In genomic region chr22:32339190-32340012, GRCh38 we compare ENCODE assay signal across 21 cellular contexts. TPM values are rescaled to one million over a fixed set of nuclear protein-coding genes. Genes with fewer than 3 reads are reported as not detected.
DNase-seq lines count a peak whose midpoint lies in the region; ATAC-seq and TF ChIP-seq lines count a peak whose summit lies in the region.
"Had no signal": no experiment of that assay in that cellular context is flagged by ENCODE, and none has a peak within 500 bp of the region (broad histone marks: within the 10 kb centered on the region; RNA-seq: fewer than 3 reads in every experiment).

No MANE protein-coding gene starts in this region.

- no peak for TF ChIP-seq POLR2A in HCT116 (IDR thresholded peaks at IDR 0.05; ENCODE audit: borderline replicate concordance, extremely low read depth, insufficient read depth, insufficient read length)
- no peak for TF ChIP-seq POLR2A in stomach (IDR thresholded peaks at IDR 0.05)

- ATAC-seq in HCT116 (0 out of 2 replicates have a peak, but pooled peaks have one; percentile 46), HG02852 (IDR thresholded peaks at IDR 0.05; ENCODE audit: unreplicated experiment) (no peak)
- ATAC-seq: PC-3 had no signal

- H3K36me3 Mint-ChIP-seq in nephron progenitor cell (ENCODE audit: low read depth): no peaks in the 10 kb centered on the region
- H3K36me3 Mint-ChIP-seq: CD8-positive, alpha-beta memory T cell had no signal

- H3K4me3 ChIP-seq in HCT116 (replicated peaks in 1 of 2; ENCODE audit: low read depth in 1 of 2, low read length in 2 of 2): no peak overlapping the region
- no peak overlapping the region for H3K4me3 ChIP-seq in stomach
- H3K4me3 ChIP-seq in MG63: no peak overlapping the region

- H3K4me3 Mint-ChIP-seq in nephron progenitor cell: peak overlapping the region; percentile 41
- H3K4me3 Mint-ChIP-seq: CD8-positive, alpha-beta memory T cell had no signal

- no peak for TF ChIP-seq RAD21 in HCT116 (IDR thresholded peaks at IDR 0.05; ENCODE audit: low read depth)

- WGBS in stomach, 5 donors: 85 to 90% (median 87%) methylated on average over 22 to 23 of the region's 23 CpGs

- no peaks in the 10 kb centered on the region for H3K9me3 ChIP-seq in HCT116 (ENCODE audit: control insufficient read depth in 1 of 2, insufficient read depth in 1 of 2, low read depth in 1 of 2, low read length in 2 of 2)
- H3K9me3 ChIP-seq in stomach: no peaks in the 10 kb centered on the region
- H3K9me3 ChIP-seq in MG63: no peaks in the 10 kb centered on the region

- H3K27me3 Mint-ChIP-seq in nephron progenitor cell (ENCODE audit: low read depth, poor library complexity): peaks cover 32% of the 10 kb centered on the region

- H3K36me3 ChIP-seq in HCT116 (ENCODE audit: control insufficient read depth in 1 of 2, insufficient read depth in 2 of 2, low read length in 2 of 2): no peaks in the 10 kb centered on the region
- H3K36me3 ChIP-seq in stomach: no peaks in the 10 kb centered on the region
- no peaks in the 10 kb centered on the region for H3K36me3 ChIP-seq in MG63

- peaks cover 84% of the 10 kb centered on the region for H3K4me1 Mint-ChIP-seq in nephron progenitor cell
- H3K4me1 Mint-ChIP-seq: CD8-positive, alpha-beta memory T cell had no signal

- CTCF ChIA-PET in HCT116 (lab: Charles Lee): no interaction called here

- RAD21 ChIA-PET in HCT116 (lab: Charles Lee; ENCODE audit: low non-redundant PET in 1 of 2, low total read pairs in 2 of 2, uncharacterized antibody in 2 of 2, unreplicated experiment in 2 of 2): no interaction called here

- H3K4me2 ChIP-seq in HCT116 (ENCODE audit: low read length): no peak overlapping the region

- H3K27ac ChIP-seq in HCT116 (ENCODE audit: low read depth, low read length): no peak overlapping the region
- H3K27ac ChIP-seq in stomach: no peak overlapping the region
- H3K27ac ChIP-seq: C4-2B had no signal

- POLR2A ChIA-PET in HCT116 (lab: Charles Lee): no interaction called here

- H3K79me2 ChIP-seq in HCT116 (ENCODE audit: insufficient read depth, low read length): no peaks in the 10 kb centered on the region

- TF ChIP-seq CTCF in HCT116 (IDR thresholded peaks at IDR 0.05 in 2 of 3, conservative IDR thresholded peaks at IDR 0.05 in 1 of 3; ENCODE audit: borderline replicate concordance in 1 of 3, insufficient read depth in 1 of 3, low read depth in 2 of 3, low read length in 2 of 3) (no peak), nephron progenitor cell (IDR thresholded peaks at IDR 0.05) (no peak), stomach (IDR thresholded peaks at IDR 0.05) (no peak)

- H3K9me3 Mint-ChIP-seq in nephron progenitor cell: no peaks in the 10 kb centered on the region
- H3K9me3 Mint-ChIP-seq: CD8-positive, alpha-beta memory T cell had no signal

- H3K27me3 ChIP-seq in HCT116 (ENCODE audit: insufficient read depth, low read length) (no peaks in the 10 kb centered on the region), stomach (peaks cover 0 to 63% (median 2%) of the 10 kb centered on the region in 3 donors), MG63 (peaks cover 25% of the 10 kb centered on the region)

- DNase-seq in HCT116 (ENCODE audit: low read depth, low spot score) (no peak), ecto neural progenitor cell (ENCODE audit: low spot score) (peak; percentile 31), nephron progenitor cell (no peak), stomach (peak; percentile 10), MG63 (no peak), DMS153 (lab: John Stamatoyannopoulos, UW) (no peak)
- DNase-seq: Calu3; CD8-positive, alpha-beta memory T cell; GDM1; Kasumi-1; NCI-H1417; NCI-H187; NCI-H446 treated with DMSO at 0.1 percent for 48 hours; NCI-H526 treated with DMSO at 0.1 percent for 48 hours; PC-3; Right ventricle myocardium superior had no signal

- intact Hi-C loops in HCT116 (cut with micrococcal nuclease) (no loop called here), stomach (cut with DNase I; ENCODE audit: low total_unique reads) (no loop called here)

- H3K27ac Mint-ChIP-seq in nephron progenitor cell: no peak overlapping the region
- H3K27ac Mint-ChIP-seq: CD8-positive, alpha-beta memory T cell had no signal

- H3K4me1 ChIP-seq in HCT116 (ENCODE audit: control insufficient read depth in 1 of 2, insufficient read depth in 2 of 2, low read length in 2 of 2) (no peaks in the 10 kb centered on the region; a peak in 1 of 4 replicates), stomach (peaks cover 0 to 5% (median 0%) of the 10 kb centered on the region in 4 donors)

- no peaks in the 10 kb centered on the region for H3K9me2 ChIP-seq in HCT116 (ENCODE audit: insufficient read depth)

- no TSS peak for BruUV-seq in HCT116 (replicated peaks; lab: Mats Ljungman, UMichigan)

- no peak for TF ChIP-seq EP300 in stomach (IDR thresholded peaks at IDR 0.05)

- no peaks in the 10 kb centered on the region for H4K20me1 ChIP-seq in HCT116 (ENCODE audit: insufficient read depth)

- no peak overlapping the region for H2AFZ ChIP-seq in HCT116 (ENCODE audit: low read depth, low read length, poor library complexity, severe bottlenecking)

- no peak overlapping the region for H3K9ac ChIP-seq in HCT116 (ENCODE audit: low read length)

TF ChIP-seq in HCT116, 20 proteins besides CTCF, POLR2A, EP300 and RAD21:
- TF ChIP-seq TCF7L2 (IDR thresholded peaks at IDR 0.05; ENCODE audit: borderline replicate concordance, extremely low read depth, insufficient read depth, insufficient read length) (no peak), FOSL1 (IDR thresholded peaks at IDR 0.05; ENCODE audit: low read depth) (no peak), EZH2phosphoT487 (IDR thresholded peaks at IDR 0.05; ENCODE audit: borderline replicate concordance) (no peak), ZFX (IDR thresholded peaks at IDR 0.05) (no peak), SP1 (IDR thresholded peaks at IDR 0.05; ENCODE audit: low read depth) (no peak), EZH2 (IDR thresholded peaks at IDR 0.05) (no peak), CBX3 (IDR thresholded peaks at IDR 0.05; ENCODE audit: low read depth) (no peak), REST (IDR thresholded peaks at IDR 0.05; ENCODE audit: low read depth) (no peak), YY1 (IDR thresholded peaks at IDR 0.05; ENCODE audit: extremely low read depth, insufficient replicate concordance, low read depth, low read length) (no peak), MAX (IDR thresholded peaks at IDR 0.05) (no peak)
TF ChIP-seq in HCT116: peak in this region for 0.

RNA-seq across cellular contexts. Expression of gene RFPL3, which starts 18.3 kb away (rescaled TPM):
- total RNA-seq in HCT116 (2021; ENCODE audit: unreplicated experiment): not detected
- polyA plus RNA-seq in HCT116 (2012): not detected in 2 replicates
- total RNA-seq in stomach: not detected
- polyA plus RNA-seq in stomach: not detected
- total RNA-seq in MG63 (2014; rRNA removed; shearing (Covaris generic); ENCODE audit: low replicate concordance): not detected in 2 replicates
- total RNA-seq: Calu3; CD8-positive, alpha-beta memory T cell; MCF 10A; PC-3; Right ventricle myocardium superior; RPMI7951; SK-MEL-5 had no signal
- polyA plus RNA-seq: CD8-positive, alpha-beta memory T cell had no signal

Comparison
In these comparisons a context has a peak if more than half of its experiments do, and no peak if none do; other contexts are left out.
1. DNase-seq: peak in ecto neural progenitor cell (single experiment) and stomach (single experiment); none in HCT116 (single experiment), nephron progenitor cell (single experiment), MG63 (single experiment) and DMS153 (single experiment).